In the genomic region with DNA sequence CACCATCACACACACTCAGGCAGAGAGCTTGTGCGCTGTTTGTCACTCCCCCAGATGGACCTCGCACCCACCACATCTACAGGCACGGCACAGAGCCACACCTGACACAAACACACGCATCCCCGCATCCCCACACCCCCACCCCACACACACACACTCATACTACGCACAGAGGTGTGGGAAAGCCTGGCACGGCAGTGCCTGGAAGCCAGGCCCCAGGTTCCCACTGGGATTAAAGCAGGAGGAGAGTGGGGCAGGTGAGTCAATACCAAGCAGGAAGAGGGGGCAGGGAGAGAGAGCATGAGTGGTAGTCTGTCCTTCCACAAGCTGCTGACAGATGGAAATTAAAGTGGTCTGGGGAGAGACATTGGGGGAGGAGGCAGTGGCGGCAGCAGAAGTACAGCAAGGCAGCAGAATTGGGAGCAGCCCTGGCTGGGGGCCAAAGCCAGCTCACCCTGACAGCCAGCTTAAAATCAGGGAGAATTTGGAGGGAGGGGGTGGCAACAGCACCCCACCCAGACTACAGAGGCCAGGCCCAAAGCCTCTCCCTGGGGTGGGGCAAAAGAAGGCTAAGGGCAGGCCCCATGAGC, we compare ENCODE assay signal across 12 cellular contexts. TPM values are rescaled to one million over a fixed set of nuclear protein-coding genes. Genes with fewer than 3 reads are reported as not detected.
DNase-seq lines count a peak whose midpoint lies in the region; ATAC-seq, FAIRE-seq and TF ChIP-seq lines count a peak whose summit lies in the region.
"Had no signal": no experiment of that assay in that cellular context is flagged by ENCODE, and none has a peak within 500 bp of the region (broad histone marks: within the 10 kb centered on the region; RNA-seq: fewer than 3 reads in every experiment).

No MANE protein-coding gene starts in this region.

- peak; percentile 4 for DNase-seq in GM13977 (ENCODE audit: low spot score)
- DNase-seq in NCI-H524 (lab: John Stamatoyannopoulos, UW): peak; percentile 29 to 69
- peak; percentile 92 for DNase-seq in epithelial cell of esophagus (ENCODE audit: low read depth)
- peak in 3 of 6 donors; percentile 37 to 67 (median 60) for DNase-seq in pancreas
- no peak for DNase-seq in OCI-M2 (lab: John Stamatoyannopoulos, UW; ENCODE audit: unreplicated experiment)
- DNase-seq in T-cell: no peak
- DNase-seq in SKM-1 treated with dmso at 0.1 percent for 144 hours (lab: John Stamatoyannopoulos, UW; ENCODE audit: unreplicated experiment): no peak
- DNase-seq: DND-41, NCI-H2227 treated with DMSO at 0.1 percent for 48 hours had no signal

- no peak overlapping the region for H3K27ac ChIP-seq in pancreas
- H3K27ac ChIP-seq: heart left ventricle had no signal

- H3K36me3 ChIP-seq in pancreas: peaks cover 23 to 44% (median 33%) of the 10 kb centered on the region in 3 donors

- CTCF ChIA-PET in T-cell (lab: Charles Lee): no interaction called here

- peak overlapping the region; percentile 19 for H3K4me3 ChIP-seq in epithelial cell of esophagus (ENCODE audit: low read length)
- H3K4me3 ChIP-seq in pancreas: no peak overlapping the region
- H3K4me3 ChIP-seq: adrenal gland, heart left ventricle had no signal

- H3K4me1 ChIP-seq in pancreas: peaks cover 14 to 28% (median 24%) of the 10 kb centered on the region in 3 donors

- peaks cover 41% of the 10 kb centered on the region for H3K36me3 Mint-ChIP-seq in T-cell

- intact Hi-C loops in pancreas (cut with DNase I): loop anchor here in 1 of 3 donors (10.0 kb wide), 1 partner anchor 59 kb away; no protein-coding TSS in a partner anchor

- TF ChIP-seq CTCF in GM13977 (IDR thresholded peaks at IDR 0.05; ENCODE audit: extremely low read depth, insufficient read depth, missing control alignments) (no peak), epithelial cell of esophagus (IDR thresholded peaks at IDR 0.05; ENCODE audit: insufficient read depth, low read depth, low read length, missing control alignments) (no peak), pancreas (IDR thresholded peaks at IDR 0.05) (no peak)

- WGBS in pancreas, 2 donors: 38 to 58% methylated on average over 8 of the region's 8 CpGs

- no peak overlapping the region for H3K4me3 Mint-ChIP-seq in T-cell

- no peak overlapping the region for H3K27ac Mint-ChIP-seq in T-cell

- POLR2A ChIA-PET in T-cell (lab: Charles Lee): interaction anchor here in 1 of 2 donors (0.6 kb wide), 1 partner anchor 1709 kb away, joined by 3 read pairs; no protein-coding TSS in a partner anchor

- no peaks in the 10 kb centered on the region for H3K27me3 ChIP-seq in pancreas
- H3K27me3 ChIP-seq: adrenal gland, heart left ventricle had no signal

- no peaks in the 10 kb centered on the region for H3K27me3 Mint-ChIP-seq in T-cell

- no peaks in the 10 kb centered on the region for H3K9me3 ChIP-seq in pancreas
- H3K9me3 ChIP-seq: adrenal gland had no signal

- ATAC-seq in pancreas (peak; percentile 34 to 53 (median 44)), HG03175 (IDR thresholded peaks at IDR 0.05; ENCODE audit: unreplicated experiment) (no peak), T-cell (replicated peaks in 1 of 4) (no peak)

- H3K4me1 Mint-ChIP-seq in T-cell: peaks cover 0 to 7% (median 0%) of the 10 kb centered on the region in 3 donors

- FAIRE-seq in pancreas (lab: Jason Lieb, UNC): no peak

- in situ Hi-C loops in GM13977 (cut with MboI; ENCODE audit: low pct_unique_long_range_greater_than_20kb, low sequenced_read_pairs, unreplicated experiment): no loop called here

- peaks cover 0 to 7% (median 5%) of the 10 kb centered on the region in 3 donors for H3K9me3 Mint-ChIP-seq in T-cell

RNA-seq across cellular contexts. Expression of a gene that starts 20.7 kb away (rescaled TPM):
- total RNA-seq in pancreas: 100 to 1,000 TPM in 1 of 6 donors, 10 to 100 TPM in 5; 63.4 to 109 (median 77.3) TPM
- polyA plus RNA-seq in pancreas: 100 to 1,000 TPM; 111 to 172 TPM
- total RNA-seq in T-cell: 10 to 100 TPM; 13.9 to 22.9 (median 18.9) TPM

RNA-seq across cellular contexts. Expression of a gene that starts 31.6 kb away (rescaled TPM):
- total RNA-seq in pancreas (10 to 100 TPM; 35.3 to 61.9 (median 45.4) TPM), T-cell (10 to 100 TPM; 50.2 to 78.1 (median 75.7) TPM)
- 10 to 100 TPM; 20.5 to 41.8 TPM for polyA plus RNA-seq in pancreas

RNA-seq across cellular contexts. Expression of a gene that starts 34.1 kb away (rescaled TPM):
- total RNA-seq in pancreas (under 1 TPM in 2 of 6 donors, not detected in 4; 0.16 TPM), T-cell (not detected)
- under 1 TPM in 1 of 2 donors, not detected in 1; 0.07 TPM for polyA plus RNA-seq in pancreas

Comparison
In these comparisons a context has a peak if more than half of its experiments do, and no peak if none do; other contexts are left out.
1. DNase-seq: peak in GM13977 (single experiment), NCI-H524 (2 of 2) and epithelial cell of esophagus (single experiment); none in OCI-M2 (single experiment), T-cell (0 of 34) and SKM-1 treated with dmso at 0.1 percent for 144 hours (single experiment).
2. ATAC-seq: peak in pancreas (4 of 4); none in HG03175 (single experiment) and T-cell (0 of 4).